11 cellular contexts compared by ENCODE assay signal in genomic region chr7:122544463-122544862, GRCh38.
DNase-seq lines count a peak whose midpoint lies in the region; ATAC-seq and TF ChIP-seq lines count a peak whose summit lies in the region.
"Had no signal": no experiment of that assay in that cellular context is flagged by ENCODE, and none has a peak within 500 bp of the region (broad histone marks: within the 10 kb centered on the region; RNA-seq: fewer than 3 reads in every experiment).

No MANE protein-coding gene starts in this region.

- H3K79me2 ChIP-seq in OCI-LY3 (ENCODE audit: low read length), result no peaks in the 10 kb centered on the region

- intact Hi-C loops in heart left ventricle (cut with DNase I), result no loop called here
- intact Hi-C loops in left ventricle myocardium inferior (cut with micrococcal nuclease), result no loop called here
- intact Hi-C loops in aorta (cut with DNase I), result no loop called here

- H3K4me3 ChIP-seq in heart left ventricle (no peak overlapping the region), left ventricle myocardium inferior (no peak overlapping the region), OCI-LY3 (ENCODE audit: low read length) (no peak overlapping the region), aorta (ENCODE audit: low read length in 2 of 2) (no peak overlapping the region)
- H3K4me3 ChIP-seq: A549, SK-N-MC had no signal

- H3K27ac ChIP-seq in heart left ventricle, result no peak overlapping the region
- no peak overlapping the region for H3K27ac ChIP-seq in left ventricle myocardium inferior (replicated peaks)
- H3K27ac ChIP-seq in OCI-LY3 (ENCODE audit: low read length), result peak overlapping the region; percentile 82
- H3K27ac ChIP-seq in aorta (ENCODE audit: low read depth in 1 of 2, low read length in 2 of 2), result no peak overlapping the region
- H3K27ac ChIP-seq: A549, KMS-11, SK-N-MC had no signal

- H3K9me3 ChIP-seq in heart left ventricle (no peaks in the 10 kb centered on the region), left ventricle myocardium inferior (replicated peaks) (no peaks in the 10 kb centered on the region), OCI-LY3 (ENCODE audit: insufficient read depth, low read length) (no peaks in the 10 kb centered on the region), aorta (ENCODE audit: control insufficient read depth, low read length) (no peaks in the 10 kb centered on the region)
- H3K9me3 ChIP-seq: A549 had no signal

- H2AFZ ChIP-seq in OCI-LY3 (ENCODE audit: low read depth, low read length), result peak overlapping the region; percentile 32; the same call in 1 of the 2 replicates

- H3K4me1 ChIP-seq in heart left ventricle, result peaks cover 0 to 4% (median 0%) of the 10 kb centered on the region in 12 donors
- H3K4me1 ChIP-seq in left ventricle myocardium inferior, result peaks cover 7% of the 10 kb centered on the region
- peaks cover 35% of the 10 kb centered on the region for H3K4me1 ChIP-seq in OCI-LY3 (ENCODE audit: low read length)
- no peaks in the 10 kb centered on the region for H3K4me1 ChIP-seq in aorta (ENCODE audit: control insufficient read depth in 1 of 2, insufficient read depth in 2 of 2, low read length in 2 of 2)
- H3K4me1 ChIP-seq: A549 had no signal

- ATAC-seq in heart left ventricle, result peak in 2 of 4 donors; percentile 71 to 72
- peak; percentile 81 for ATAC-seq in HG02981 (IDR thresholded peaks at IDR 0.05; ENCODE audit: unreplicated experiment)
- ATAC-seq in aorta (ENCODE audit: low FRiP score), result peak; percentile 33
- ATAC-seq: A549 had no signal

- no peaks in the 10 kb centered on the region for H3K27me3 ChIP-seq in heart left ventricle
- H3K27me3 ChIP-seq in left ventricle myocardium inferior (ENCODE audit: low read depth), result no peaks in the 10 kb centered on the region
- no peaks in the 10 kb centered on the region for H3K27me3 ChIP-seq in OCI-LY3 (ENCODE audit: low read depth, low read length)
- no peaks in the 10 kb centered on the region for H3K27me3 ChIP-seq in aorta (ENCODE audit: control insufficient read depth in 1 of 2, insufficient read depth in 2 of 2, low read length in 1 of 2)

- TF ChIP-seq POLR2A in heart left ventricle (IDR thresholded peaks at IDR 0.05), result no peak

- H3K36me3 ChIP-seq in heart left ventricle, result no peaks in the 10 kb centered on the region
- no peaks in the 10 kb centered on the region for H3K36me3 ChIP-seq in left ventricle myocardium inferior
- peaks cover 3% of the 10 kb centered on the region for H3K36me3 ChIP-seq in OCI-LY3 (replicated peaks; ENCODE audit: low read depth, low read length)
- no peaks in the 10 kb centered on the region for H3K36me3 ChIP-seq in aorta (ENCODE audit: control insufficient read depth in 1 of 2, insufficient read depth in 2 of 2, low read length in 1 of 2)

- H3K4me2 ChIP-seq in OCI-LY3 (ENCODE audit: low read length), result peak overlapping the region; percentile 24
- H3K4me2 ChIP-seq: A549, KMS-11 had no signal

- no peaks in the 10 kb centered on the region for H4K20me1 ChIP-seq in OCI-LY3 (ENCODE audit: insufficient read depth, low read length)

- TF ChIP-seq CTCF in heart left ventricle (IDR thresholded peaks at IDR 0.05) (no peak), left ventricle myocardium inferior (IDR thresholded peaks at IDR 0.05; ENCODE audit: borderline replicate concordance) (no peak), OCI-LY3 (IDR thresholded peaks at IDR 0.05; ENCODE audit: low read depth, low read length) (no peak)

- WGBS in heart left ventricle, 4 donors, result 77 to 87% (median 83%) methylated on average over 2 of the region's 2 CpGs
- WGBS in aorta, 2 donors, result 77 to 83% methylated on average over 2 of the region's 2 CpGs

- peak overlapping the region; percentile 10; the same call in 1 of the 2 replicates for H3K9ac ChIP-seq in OCI-LY3 (ENCODE audit: low read length)
- H3K9ac ChIP-seq: KMS-11 had no signal

- peak in 3 of 5 donors; percentile 6 to 31 (median 17) for DNase-seq in heart left ventricle
- DNase-seq in left ventricle myocardium inferior, result no peak
- DNase-seq in aorta, result peak in 1 of 2 donors; percentile 65
- no peak for DNase-seq in GF-D8 (lab: John Stamatoyannopoulos, UW)
- no peak for DNase-seq in NCI-H748 treated with DMSO at 0.1 percent for 48 hours (lab: John Stamatoyannopoulos, UW)
- no peak for DNase-seq in occipital lobe (lab: John Stamatoyannopoulos, UW)

Comparison
In these comparisons a context has a peak if more than half of its experiments do, and no peak if none do; other contexts are left out.
1. DNase-seq: peak in heart left ventricle (3 of 5); none in left ventricle myocardium inferior (single experiment), GF-D8 (single experiment), NCI-H748 treated with DMSO at 0.1 percent for 48 hours (single experiment) and occipital lobe (single experiment).